In the genomic region with DNA sequence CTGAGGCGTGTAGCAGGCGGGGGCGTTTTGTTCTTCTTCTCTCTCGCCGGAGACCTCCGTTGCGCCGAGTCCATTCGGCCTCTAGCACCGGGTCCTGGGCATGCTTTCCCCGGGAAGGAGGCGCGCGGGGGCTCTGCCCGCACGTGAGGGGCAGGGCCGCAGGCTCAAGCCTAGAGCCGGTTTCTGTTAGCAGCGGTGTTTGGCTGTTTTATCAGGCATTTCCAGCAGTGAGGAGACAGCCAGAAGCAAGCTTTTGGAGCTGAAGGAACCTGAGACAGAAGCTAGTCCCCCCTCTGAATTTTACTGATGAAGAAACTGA, we compare ENCODE assay signal across 1 cellular context.
TF ChIP-seq lines count a peak whose summit lies in the region.

No MANE protein-coding gene starts in this region.

TF ChIP-seq in GM23338, 12 proteins besides CTCF, POLR2A, EP300 and RAD21 (continued from another document):
- TF ChIP-seq ZNF462 (CRISPR knock-in tag; IDR thresholded peaks at IDR 0.05) (no peak), NANOG (IDR thresholded peaks at IDR 0.05; ENCODE audit: borderline replicate concordance) (no peak), EZH2 (IDR thresholded peaks at IDR 0.05; ENCODE audit: low read depth, unreplicated experiment) (no peak), POLR2AphosphoS5 (IDR thresholded peaks at IDR 0.05; ENCODE audit: low read depth) (no peak), ZNF331 (CRISPR knock-in tag; IDR thresholded peaks at IDR 0.05; ENCODE audit: low read depth) (no peak)
- TF ChIP-seq, protein P1, sequence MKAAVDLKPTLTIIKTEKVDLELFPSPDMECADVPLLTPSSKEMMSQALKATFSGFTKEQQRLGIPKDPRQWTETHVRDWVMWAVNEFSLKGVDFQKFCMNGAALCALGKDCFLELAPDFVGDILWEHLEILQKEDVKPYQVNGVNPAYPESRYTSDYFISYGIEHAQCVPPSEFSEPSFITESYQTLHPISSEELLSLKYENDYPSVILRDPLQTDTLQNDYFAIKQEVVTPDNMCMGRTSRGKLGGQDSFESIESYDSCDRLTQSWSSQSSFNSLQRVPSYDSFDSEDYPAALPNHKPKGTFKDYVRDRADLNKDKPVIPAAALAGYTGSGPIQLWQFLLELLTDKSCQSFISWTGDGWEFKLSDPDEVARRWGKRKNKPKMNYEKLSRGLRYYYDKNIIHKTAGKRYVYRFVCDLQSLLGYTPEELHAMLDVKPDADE (IDR thresholded peaks at IDR 0.05), result no peak
